Comparison of ENCODE assay signal across 8 cellular contexts in genomic region chr14:101948666-101949205, GRCh38.
DNase-seq lines count a peak whose midpoint lies in the region; ATAC-seq lines count a peak whose summit lies in the region.

No MANE protein-coding gene starts in this region.

- no peak for ATAC-seq in stimulated activated naive B cell treated with anti-CD40 and anti-IgM and Interleukin-4, amounts not matched to agents 10 μg/mL and 1 μg/mL and 100 μg/mL, for 72 hours (replicated peaks)

- H3K36me3 Mint-ChIP-seq in T-helper 2 cell treated with Interferon-gamma antibody and Interleukin-4, amounts not matched to agents 5 μg/mL and 100 μg/mL, for 36 hours (ENCODE audit: low read depth), result no peaks in the 10 kb centered on the region
- H3K36me3 Mint-ChIP-seq in activated naive CD4-positive, alpha-beta T cell treated with anti-CD3 and anti-CD28 coated beads, Interleukin-2, amount 10 ng/mL, durations not matched to agents 7 days and 5 days, result no peaks in the 10 kb centered on the region
- H3K36me3 Mint-ChIP-seq in stimulated activated naive B cell treated with anti-CD40 and anti-IgM and Interleukin-4, amounts not matched to agents 10 μg/mL and 1 μg/mL and 100 μg/mL, for 72 hours, result peaks cover 1 to 15% of the 10 kb centered on the region in 2 donors

- H3K4me3 Mint-ChIP-seq in T-helper 2 cell treated with Interferon-gamma antibody and Interleukin-4, amounts not matched to agents 5 μg/mL and 100 μg/mL, for 36 hours, result peak overlapping the region; percentile 96
- H3K4me3 Mint-ChIP-seq in activated naive CD4-positive, alpha-beta T cell treated with anti-CD3 and anti-CD28 coated beads, Interleukin-2, amount 10 ng/mL, durations not matched to agents 7 days and 5 days, result peak overlapping the region; percentile 96
- H3K4me3 Mint-ChIP-seq in stimulated activated naive B cell treated with anti-CD40 and anti-IgM and Interleukin-4, amounts not matched to agents 10 μg/mL and 1 μg/mL and 100 μg/mL, for 72 hours, result peak overlapping the region; percentile 92 to 93

- H3K27me3 Mint-ChIP-seq in T-helper 2 cell treated with Interferon-gamma antibody and Interleukin-4, amounts not matched to agents 5 μg/mL and 100 μg/mL, for 36 hours (ENCODE audit: low read depth), result peaks cover 10% of the 10 kb centered on the region
- peaks cover 33% of the 10 kb centered on the region for H3K27me3 Mint-ChIP-seq in activated naive CD4-positive, alpha-beta T cell treated with anti-CD3 and anti-CD28 coated beads, Interleukin-2, amount 10 ng/mL, durations not matched to agents 7 days and 5 days
- H3K27me3 Mint-ChIP-seq in stimulated activated naive B cell treated with anti-CD40 and anti-IgM and Interleukin-4, amounts not matched to agents 10 μg/mL and 1 μg/mL and 100 μg/mL, for 72 hours, result peaks cover 22 to 27% of the 10 kb centered on the region in 2 donors

- peak overlapping the region; percentile 89 for H3K4me3 ChIP-seq in iPS-11a (ENCODE audit: low read depth, low read length)

- DNase-seq in T-helper 2 cell treated with Interferon-gamma antibody and Interleukin-4, amounts not matched to agents 5 μg/mL and 100 μg/mL, for 36 hours (ENCODE audit: low spot score), result no peak
- DNase-seq in T-helper 2 cell, result no peak
- DNase-seq in activated naive CD4-positive, alpha-beta T cell treated with anti-CD3 and anti-CD28 coated beads, Interleukin-2, amount 10 ng/mL, durations not matched to agents 7 days and 5 days, result peak; percentile 39
- no peak for DNase-seq in stimulated activated naive B cell treated with anti-CD40 and anti-IgM and Interleukin-4, amounts not matched to agents 10 μg/mL and 1 μg/mL and 100 μg/mL, for 72 hours
- DNase-seq in AG20443 (ENCODE audit: low spot score), result no peak
- no peak for DNase-seq in C1 segment of cervical spinal cord (lab: John Stamatoyannopoulos, UW)
- DNase-seq in NCI-H146 (lab: John Stamatoyannopoulos, UW), result no peak

- no peaks in the 10 kb centered on the region for H3K9me3 Mint-ChIP-seq in T-helper 2 cell treated with Interferon-gamma antibody and Interleukin-4, amounts not matched to agents 5 μg/mL and 100 μg/mL, for 36 hours
- H3K9me3 Mint-ChIP-seq in activated naive CD4-positive, alpha-beta T cell treated with anti-CD3 and anti-CD28 coated beads, Interleukin-2, amount 10 ng/mL, durations not matched to agents 7 days and 5 days, result no peaks in the 10 kb centered on the region
- H3K9me3 Mint-ChIP-seq in stimulated activated naive B cell treated with anti-CD40 and anti-IgM and Interleukin-4, amounts not matched to agents 10 μg/mL and 1 μg/mL and 100 μg/mL, for 72 hours, result peaks cover 0 to 1% of the 10 kb centered on the region in 2 donors

- H3K27ac Mint-ChIP-seq in T-helper 2 cell treated with Interferon-gamma antibody and Interleukin-4, amounts not matched to agents 5 μg/mL and 100 μg/mL, for 36 hours, result peak overlapping the region; percentile 97
- H3K27ac Mint-ChIP-seq in activated naive CD4-positive, alpha-beta T cell treated with anti-CD3 and anti-CD28 coated beads, Interleukin-2, amount 10 ng/mL, durations not matched to agents 7 days and 5 days, result peak overlapping the region; percentile 95
- peak overlapping the region; percentile 98 for H3K27ac Mint-ChIP-seq in stimulated activated naive B cell treated with anti-CD40 and anti-IgM and Interleukin-4, amounts not matched to agents 10 μg/mL and 1 μg/mL and 100 μg/mL, for 72 hours

- H3K4me1 Mint-ChIP-seq in T-helper 2 cell treated with Interferon-gamma antibody and Interleukin-4, amounts not matched to agents 5 μg/mL and 100 μg/mL, for 36 hours (ENCODE audit: low read depth), result peaks cover 13% of the 10 kb centered on the region
- H3K4me1 Mint-ChIP-seq in activated naive CD4-positive, alpha-beta T cell treated with anti-CD3 and anti-CD28 coated beads, Interleukin-2, amount 10 ng/mL, durations not matched to agents 7 days and 5 days, result peaks cover 29% of the 10 kb centered on the region
- peaks cover 19 to 28% of the 10 kb centered on the region in 2 donors for H3K4me1 Mint-ChIP-seq in stimulated activated naive B cell treated with anti-CD40 and anti-IgM and Interleukin-4, amounts not matched to agents 10 μg/mL and 1 μg/mL and 100 μg/mL, for 72 hours

- CTCF ChIA-PET in activated naive CD4-positive, alpha-beta T cell treated with anti-CD3 and anti-CD28 coated beads, Interleukin-2, amount 10 ng/mL, durations not matched to agents 7 days and 5 days (lab: Charles Lee), result interaction anchor here (1.0 to 2.0 kb wide), 6 partner anchors 9 to 241 kb away, joined by 3 to 6 read pairs (median 4); no protein-coding TSS in a partner anchor
